In the genomic region with DNA sequence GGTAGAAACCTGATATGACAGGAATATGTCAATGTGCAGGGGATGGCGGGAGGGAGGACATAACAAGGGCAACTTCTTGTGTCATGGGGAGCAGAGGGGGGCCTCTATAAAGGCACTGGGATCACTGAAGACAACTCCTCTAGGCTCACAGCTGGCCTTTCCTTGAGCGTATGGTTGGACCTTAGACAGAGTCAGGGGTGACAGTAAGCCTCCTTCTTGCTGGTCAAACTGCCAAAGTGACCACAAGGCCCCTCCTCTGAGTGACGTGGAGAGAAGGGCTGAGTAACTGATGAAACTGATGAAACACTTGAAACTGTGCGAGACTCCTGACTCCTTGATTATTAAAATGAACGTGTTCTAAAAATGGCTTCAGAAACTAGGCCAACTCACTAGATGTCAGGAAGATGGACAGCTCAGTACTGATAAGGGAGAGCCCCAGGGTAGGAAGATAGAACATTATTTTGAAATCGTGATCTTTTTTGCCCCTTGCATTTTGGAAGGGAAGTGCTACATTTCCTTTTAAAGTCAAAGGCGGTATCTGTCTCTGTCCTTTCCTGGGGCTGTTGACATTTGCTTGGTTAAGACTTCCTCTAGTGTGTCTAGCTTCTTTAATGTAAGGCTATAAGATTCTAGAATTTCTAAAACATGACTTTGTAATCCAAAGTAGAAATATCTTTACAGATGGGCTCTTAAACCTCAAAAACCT, we compare ENCODE assay signal across 8 cellular contexts. TPM values are rescaled to one million over a fixed set of nuclear protein-coding genes. Genes with fewer than 3 reads are reported as not detected.
DNase-seq lines count a peak whose midpoint lies in the region; ATAC-seq, FAIRE-seq and TF ChIP-seq lines count a peak whose summit lies in the region.

No MANE protein-coding gene starts in this region.

- POLR2A ChIA-PET in activated B cell treated with CpG ODN at 0.5 μM for 24 hours (lab: Charles Lee) = interaction anchor here (0.6 to 1.5 kb wide), 2 partner anchors 9 to 144 kb away, joined by 5 read pairs; no protein-coding TSS in a partner anchor

- peaks cover 61% of the 10 kb centered on the region for H3K4me1 Mint-ChIP-seq in activated B cell treated with CpG ODN at 0.5 μM for 24 hours

- H3K9me3 ChIP-seq in pancreas = no peaks in the 10 kb centered on the region

- H3K4me3 Mint-ChIP-seq in activated B cell treated with CpG ODN at 0.5 μM for 24 hours = peak overlapping the region; percentile 88

- H3K36me3 Mint-ChIP-seq in activated B cell treated with CpG ODN at 0.5 μM for 24 hours (ENCODE audit: low read depth) = no peaks in the 10 kb centered on the region

- no peak for TF ChIP-seq CTCF in AG09319 (IDR thresholded peaks at IDR 0.05; ENCODE audit: low read depth, low read length)
- TF ChIP-seq CTCF in activated B cell treated with CpG ODN at 0.5 μM for 24 hours (IDR thresholded peaks at IDR 0.05) = no peak
- no peak for TF ChIP-seq CTCF in fibroblast of the aortic adventitia (IDR thresholded peaks at IDR 0.05; ENCODE audit: insufficient read depth, low read length)
- no peak for TF ChIP-seq CTCF in pancreas (IDR thresholded peaks at IDR 0.05)

- peak overlapping the region; percentile 91 for H3K27ac Mint-ChIP-seq in activated B cell treated with CpG ODN at 0.5 μM for 24 hours

- H3K4me3 ChIP-seq in fibroblast of the aortic adventitia (ENCODE audit: low read depth, low read length) = peak overlapping the region; percentile 28
- no peak overlapping the region for H3K4me3 ChIP-seq in pancreas

- H3K36me3 ChIP-seq in pancreas = no peaks in the 10 kb centered on the region

- intact Hi-C loops in activated B cell treated with CpG ODN at 0.5 μM for 24 hours (cut with micrococcal nuclease) = loop anchor here (5.0 kb wide), 1 partner anchor 401 kb away; no protein-coding TSS in a partner anchor
- intact Hi-C loops in pancreas (cut with DNase I) = no loop called here

- DNase-seq in AG09319 (ENCODE audit: extremely low read depth, low read depth) (peak; percentile 64), activated B cell treated with CpG ODN at 0.5 μM for 24 hours (no peak), fibroblast of the aortic adventitia (ENCODE audit: low read depth) (peak; percentile 93), pancreas (no peak), SHP77 (lab: John Stamatoyannopoulos, UW) (no peak), DMS114 treated with DMSO at 0.1 percent for 48 hours (lab: John Stamatoyannopoulos, UW; ENCODE audit: unreplicated experiment) (no peak)

- no peaks in the 10 kb centered on the region for H3K9me3 Mint-ChIP-seq in activated B cell treated with CpG ODN at 0.5 μM for 24 hours

- H3K4me1 ChIP-seq in pancreas = no peaks in the 10 kb centered on the region

- peak overlapping the region in 2 of 4 donors; percentile 18 to 25 for H3K27ac ChIP-seq in pancreas

- H3K27me3 ChIP-seq in pancreas = peaks cover 0 to 9% (median 3%) of the 10 kb centered on the region in 4 donors

- no peaks in the 10 kb centered on the region for H3K27me3 Mint-ChIP-seq in activated B cell treated with CpG ODN at 0.5 μM for 24 hours

- WGBS in pancreas, 2 donors = 58 to 67% methylated on average over 7 of the region's 7 CpGs

- CTCF ChIA-PET in activated B cell treated with CpG ODN at 0.5 μM for 24 hours (lab: Charles Lee) = no interaction called here

- ATAC-seq in GM18907 (IDR thresholded peaks at IDR 0.05; ENCODE audit: unreplicated experiment) (peak; percentile 34), HG03521 (IDR thresholded peaks at IDR 0.05; ENCODE audit: unreplicated experiment) (peak; percentile 27), activated B cell treated with CpG ODN at 0.5 μM for 24 hours (ENCODE audit: low read depth) (no peak), pancreas (peak in 3 of 4 donors; percentile 11 to 55 (median 17))

- FAIRE-seq in pancreas (lab: Jason Lieb, UNC) = no peak

RNA-seq across cellular contexts. Expression of a gene that starts 1.6 kb away (rescaled TPM):
- total RNA-seq in activated B cell treated with CpG ODN at 0.5 μM for 24 hours = 6.9 and 8.0 TPM in 2 replicates
- total RNA-seq in fibroblast of the aortic adventitia (ENCODE audit: low replicate concordance) = 3.0 TPM in 1 of 2 replicates, not detected in the other
- under 1 TPM in 1 of 6 donors, not detected in 5; 0.17 TPM for total RNA-seq in pancreas
- under 1 TPM; 0.23 to 0.38 TPM for polyA plus RNA-seq in pancreas

RNA-seq across cellular contexts. Expression of a gene that starts 7.7 kb away (rescaled TPM):
- 30.8 and 34.3 TPM in 2 replicates for total RNA-seq in activated B cell treated with CpG ODN at 0.5 μM for 24 hours
- 18.1 and 20.9 TPM in 2 replicates for total RNA-seq in fibroblast of the aortic adventitia (ENCODE audit: low replicate concordance)
- total RNA-seq in pancreas = 10 to 100 TPM; 12.1 to 19.7 (median 15.3) TPM
- polyA plus RNA-seq in pancreas = 10 to 100 TPM; 12.5 to 19.6 TPM

Comparison
In these comparisons a context has a peak if more than half of its experiments do, and no peak if none do; other contexts are left out.
1. DNase-seq: peak in AG09319 (single experiment) and fibroblast of the aortic adventitia (single experiment); none in activated B cell treated with CpG ODN at 0.5 μM for 24 hours (single experiment), pancreas (0 of 6), SHP77 (0 of 2) and DMS114 treated with DMSO at 0.1 percent for 48 hours (single experiment).